ENCODE assay signal across 1 cellular context in genomic region chr4:110532901-110533589, GRCh38.
TF ChIP-seq lines count a peak whose summit lies in the region.

No MANE protein-coding gene starts in this region.

TF ChIP-seq in GM23338, 12 proteins besides CTCF, POLR2A, EP300 and RAD21 (continued from another document):
- TF ChIP-seq ZNF462 (CRISPR knock-in tag; IDR thresholded peaks at IDR 0.05) (no peak), STAT1 (IDR thresholded peaks at IDR 0.05; ENCODE audit: unreplicated experiment) (no peak), REST (IDR thresholded peaks at IDR 0.05; ENCODE audit: unreplicated experiment) (no peak)
TF ChIP-seq in GM23338: peak in this region for 0.
